ENCODE assay signal across 19 cellular contexts in genomic region chr11:120272303-120272702, GRCh38. TPM values are rescaled to one million over a fixed set of nuclear protein-coding genes. Genes with fewer than 3 reads are reported as not detected.
DNase-seq lines count a peak whose midpoint lies in the region; ATAC-seq, FAIRE-seq and TF ChIP-seq lines count a peak whose summit lies in the region.
"Had no signal": no experiment of that assay in that cellular context is flagged by ENCODE, and none has a peak within 500 bp of the region (broad histone marks: within the 10 kb centered on the region; RNA-seq: fewer than 3 reads in every experiment).

No MANE protein-coding gene starts in this region.

- H3K14ac ChIP-seq in mesenchymal stem cell (ENCODE audit: low read length in 2 of 2): peak overlapping the region in 1 of 2 experiments; percentile 49

- no peak overlapping the region for H4K91ac ChIP-seq in mesenchymal stem cell (ENCODE audit: low read length)

- no peak overlapping the region for H2BK120ac ChIP-seq in mesenchymal stem cell (ENCODE audit: low read depth, low read length)

- no peak overlapping the region for H3K27ac ChIP-seq in mesenchymal stem cell (ENCODE audit: low read length, poor library complexity, severe bottlenecking)
- H3K27ac ChIP-seq: BLaER1 had no signal

- no peaks in the 10 kb centered on the region for H3K4me1 Mint-ChIP-seq in Caco-2 (ENCODE audit: low read depth, unreplicated experiment)

- H3K9ac ChIP-seq in mesenchymal stem cell (ENCODE audit: low read length): peak overlapping the region; percentile 9
- H3K9ac ChIP-seq: BLaER1 had no signal

- no peak overlapping the region for H3K4me3 Mint-ChIP-seq in Caco-2 (ENCODE audit: unreplicated experiment)
- H3K4me3 Mint-ChIP-seq: activated naive CD4-positive, alpha-beta T cell treated with anti-CD3 and anti-CD28 coated beads for 36 hours; H9 had no signal

- no peak overlapping the region for H3K4me3 ChIP-seq in BE2C (ENCODE audit: low read depth, low read length)
- no peak overlapping the region for H3K4me3 ChIP-seq in bronchial epithelial cell (ENCODE audit: low read depth, low read length)
- no peak overlapping the region for H3K4me3 ChIP-seq in mesenchymal stem cell (ENCODE audit: insufficient read depth in 1 of 2, low read depth in 1 of 2, low read length in 2 of 2)
- no peak overlapping the region for H3K4me3 ChIP-seq in Caco-2 (ENCODE audit: low read depth, low read length)
- H3K4me3 ChIP-seq: BLaER1 had no signal

- no peaks in the 10 kb centered on the region for H3K36me3 Mint-ChIP-seq in Caco-2 (ENCODE audit: insufficient read depth, unreplicated experiment)

- H2BK5ac ChIP-seq in mesenchymal stem cell (ENCODE audit: low read depth, low read length, poor library complexity, severe bottlenecking): no peak overlapping the region

- H2AK5ac ChIP-seq in mesenchymal stem cell (ENCODE audit: low read length, severe bottlenecking): no peak overlapping the region

- H3K27me3 Mint-ChIP-seq in Caco-2 (ENCODE audit: insufficient read depth, unreplicated experiment): peaks cover 29% of the 10 kb centered on the region

- no peaks in the 10 kb centered on the region for H3K9me3 Mint-ChIP-seq in Caco-2 (ENCODE audit: unreplicated experiment)
- H3K9me3 Mint-ChIP-seq: activated naive CD4-positive, alpha-beta T cell treated with anti-CD3 and anti-CD28 coated beads for 36 hours; H9 had no signal

- H3K9me3 ChIP-seq in BE2C: no peaks in the 10 kb centered on the region
- H3K9me3 ChIP-seq in mesenchymal stem cell (ENCODE audit: control insufficient read depth, low read length): no peaks in the 10 kb centered on the region
- H3K9me3 ChIP-seq in Caco-2: no peaks in the 10 kb centered on the region
- H3K9me3 ChIP-seq: BLaER1 had no signal

- peak; percentile 64 for FAIRE-seq in bronchial epithelial cell (lab: Jason Lieb, UNC)
- FAIRE-seq: kidney had no signal

- no peaks in the 10 kb centered on the region for H3K79me1 ChIP-seq in mesenchymal stem cell (replicated peaks; ENCODE audit: low read length, poor library complexity, severe bottlenecking)

- H3K27ac Mint-ChIP-seq in Caco-2 (ENCODE audit: unreplicated experiment): no peak overlapping the region
- H3K27ac Mint-ChIP-seq: activated naive CD4-positive, alpha-beta T cell treated with anti-CD3 and anti-CD28 coated beads for 36 hours had no signal

- 91% methylated on average over 2 of the region's 2 CpGs for WGBS in mesenchymal stem cell

- POLR2A ChIA-PET in Caco-2 (lab: Charles Lee): no interaction called here

- no peak overlapping the region for H2BK12ac ChIP-seq in mesenchymal stem cell (ENCODE audit: low read length in 2 of 2)

- intact Hi-C loops in Caco-2 (cut with micrococcal nuclease; ENCODE audit: unreplicated experiment): no loop called here

- H3K27me3 ChIP-seq in BE2C: no peaks in the 10 kb centered on the region
- H3K27me3 ChIP-seq in bronchial epithelial cell (ENCODE audit: control insufficient read depth, insufficient read depth, low read length): peaks cover 1% of the 10 kb centered on the region
- peaks cover 12 to 42% of the 10 kb centered on the region in 2 experiments for H3K27me3 ChIP-seq in mesenchymal stem cell (ENCODE audit: control insufficient read depth in 1 of 2, insufficient read depth in 1 of 2, low read length in 2 of 2)
- no peaks in the 10 kb centered on the region; the same call in none of the 2 replicates for H3K27me3 ChIP-seq in Caco-2 (replicated peaks; ENCODE audit: control insufficient read depth, insufficient read depth, low read length)
- H3K27me3 ChIP-seq: BLaER1 had no signal

- peak; percentile 41 for DNase-seq in BE2C
- peak; percentile 84 for DNase-seq in LHCN-M2 (ENCODE audit: low read depth)
- peak; percentile 95 for DNase-seq in bronchial epithelial cell (ENCODE audit: low read depth)
- DNase-seq in mesenchymal stem cell: no peak
- DNase-seq in Caco-2: no peak
- no peak for DNase-seq in foreskin melanocyte
- DNase-seq: activated naive CD4-positive, alpha-beta T cell treated with anti-CD3 and anti-CD28 coated beads for 36 hours; DMS79 treated with DMSO at 0.1 percent for 48 hours; H9; kidney; NCI-H1417 treated with DMSO at 0.1 percent for 48 hours; NCI-H524 treated with DMSO at 0.1 percent for 48 hours; SHP77; stimulated activated CD4-positive, alpha-beta T cell treated with anti-CD3 and anti-CD28 coated beads, Interleukin-4, amount 100 ng/mL, for 1 hour; stimulated activated naive CD4-positive, alpha-beta T cell had no signal

- no TSS peak for BruUV-seq in Caco-2 (replicated peaks; lab: Mats Ljungman, UMichigan)

- H3K36me3 ChIP-seq in BE2C (no peaks in the 10 kb centered on the region), bronchial epithelial cell (ENCODE audit: control insufficient read depth, insufficient read depth, low read length) (no peaks in the 10 kb centered on the region), mesenchymal stem cell (ENCODE audit: control insufficient read depth in 1 of 2, insufficient read depth in 2 of 2, low read depth in 1 of 2, low read length in 2 of 2) (no peaks in the 10 kb centered on the region), Caco-2 (ENCODE audit: control insufficient read depth, insufficient read depth, low read length) (no peaks in the 10 kb centered on the region)
- H3K36me3 ChIP-seq: BLaER1 had no signal

- H3K4me1 ChIP-seq in BE2C (no peaks in the 10 kb centered on the region), mesenchymal stem cell (ENCODE audit: control insufficient read depth, insufficient read depth, low read depth, low read length) (peaks cover 4% of the 10 kb centered on the region), Caco-2 (no peaks in the 10 kb centered on the region)

- H3K4ac ChIP-seq in mesenchymal stem cell (ENCODE audit: low read depth in 1 of 2, low read length in 2 of 2): no peak overlapping the region

- no peak overlapping the region for H3K4me2 ChIP-seq in mesenchymal stem cell (ENCODE audit: low read length, poor library complexity, severe bottlenecking)
- H3K4me2 ChIP-seq: BLaER1 had no signal

- no peak overlapping the region for H2BK15ac ChIP-seq in mesenchymal stem cell (ENCODE audit: low read depth, poor library complexity, severe bottlenecking)

- H4K8ac ChIP-seq in mesenchymal stem cell (ENCODE audit: low read length): peak overlapping the region; percentile 36

- ATAC-seq in HG02884 (IDR thresholded peaks at IDR 0.05; ENCODE audit: unreplicated experiment): no peak
- no peak for ATAC-seq in GM21390 (IDR thresholded peaks at IDR 0.05; ENCODE audit: unreplicated experiment)

- no peak for TF ChIP-seq CTCF in BE2C (IDR thresholded peaks at IDR 0.05; ENCODE audit: low read depth, low read length)
- no peak for TF ChIP-seq CTCF in bronchial epithelial cell (IDR thresholded peaks at IDR 0.05; ENCODE audit: insufficient read depth, low read length, severe bottlenecking)
- no peak for TF ChIP-seq CTCF in Caco-2 (IDR thresholded peaks at IDR 0.05; ENCODE audit: insufficient read depth in 1 of 2, low read depth in 1 of 2, low read length in 1 of 2, severe bottlenecking in 1 of 2, unreplicated experiment in 1 of 2)

- H3K23ac ChIP-seq in mesenchymal stem cell (ENCODE audit: low read length in 2 of 2): no peak overlapping the region

- H2AFZ ChIP-seq in mesenchymal stem cell (ENCODE audit: low read depth, low read length): no peak overlapping the region

- H3K18ac ChIP-seq in mesenchymal stem cell (ENCODE audit: low read depth in 1 of 2, low read length in 2 of 2): no peak overlapping the region

- CTCF ChIA-PET in Caco-2 (lab: Charles Lee): no interaction called here

RNA-seq across cellular contexts. Expression of gene POU2F3, which starts 32.4 kb away (rescaled TPM):
- not detected for polyA plus RNA-seq in BE2C (2012; ENCODE audit: insufficient read depth, insufficient read length, low read depth)
- total RNA-seq in LHCN-M2 (2014; rRNA removed): not detected in 2 replicates
- not detected for polyA plus RNA-seq in LHCN-M2 (2012)
- total RNA-seq in bronchial epithelial cell: 0.90 TPM in 1 of 2 replicates, not detected in the other
- polyA plus RNA-seq in mesenchymal stem cell (2013, experiment 1 of 2): 0.04 TPM
- polyA plus RNA-seq in mesenchymal stem cell (2013, experiment 2 of 2): 0.04 TPM
- not detected in 2 replicates for total RNA-seq in Caco-2 (2022)
- total RNA-seq: activated naive CD4-positive, alpha-beta T cell treated with anti-CD3 and anti-CD28 coated beads for 36 hours; chondrocyte had no signal

RNA-seq across cellular contexts. Expression of gene TLCD5, which starts 52.8 kb away (rescaled TPM):
- 15.4 TPM for polyA plus RNA-seq in BE2C (2012; ENCODE audit: insufficient read depth, insufficient read length, low read depth)
- total RNA-seq in LHCN-M2 (2014; rRNA removed) (5.5 and 10.0 TPM in 2 replicates), bronchial epithelial cell (1.7 and 1.8 TPM in 2 replicates), Caco-2 (2022) (9.8 and 11.8 TPM in 2 replicates)
- 7.7 TPM for polyA plus RNA-seq in LHCN-M2 (2012)
- polyA plus RNA-seq in mesenchymal stem cell (2013, experiment 1 of 2): 8.5 TPM
- 7.9 TPM for polyA plus RNA-seq in mesenchymal stem cell (2013, experiment 2 of 2)

Comparison
In these comparisons a context has a peak if more than half of its experiments do, and no peak if none do; other contexts are left out.
1. DNase-seq: peak in BE2C (single experiment), LHCN-M2 (single experiment) and bronchial epithelial cell (single experiment); none in mesenchymal stem cell (single experiment), Caco-2 (0 of 2) and foreskin melanocyte (single experiment).